ENCODE assay signal across 18 cellular contexts in genomic region chr11:65968600-65969482, GRCh38. TPM values are rescaled to one million over a fixed set of nuclear protein-coding genes. Genes with fewer than 3 reads are reported as not detected.
DNase-seq lines count a peak whose midpoint lies in the region; TF ChIP-seq lines count a peak whose summit lies in the region.
"Had no signal": no experiment of that assay in that cellular context is flagged by ENCODE, and none has a peak within 500 bp of the region (broad histone marks: within the 10 kb centered on the region; RNA-seq: fewer than 3 reads in every experiment).

No MANE protein-coding gene starts in this region.

- H3K9me3 ChIP-seq in tibial artery, result no peaks in the 10 kb centered on the region
- H3K9me3 ChIP-seq: Peyer's patch had no signal

- H3K27ac Mint-ChIP-seq in HFFc6, result peak overlapping the region; percentile 30
- peak overlapping the region; percentile 69 for H3K27ac Mint-ChIP-seq in dendritic cell treated with granulocyte-macrophage colony-stimulating factor and Interleukin-4, amounts not matched to agents 40 ng/mL and 50 ng/mL, for 4 days
- peak overlapping the region; percentile 46 for H3K27ac Mint-ChIP-seq in nephron progenitor cell

- H3K4me3 ChIP-seq in tibial artery, result no peak overlapping the region
- H3K4me3 ChIP-seq: dorsolateral prefrontal cortex, Peyer's patch had no signal

- H3K36me3 Mint-ChIP-seq in HFFc6 (ENCODE audit: low read depth) (peaks cover 38% of the 10 kb centered on the region), nephron progenitor cell (ENCODE audit: low read depth) (peaks cover 63% of the 10 kb centered on the region)
- peaks cover 95% of the 10 kb centered on the region for H3K36me3 Mint-ChIP-seq in dendritic cell treated with granulocyte-macrophage colony-stimulating factor and Interleukin-4, amounts not matched to agents 40 ng/mL and 50 ng/mL, for 4 days (ENCODE audit: low read depth)

- no peak overlapping the region for H3K27ac ChIP-seq in tibial artery
- H3K27ac ChIP-seq: dorsolateral prefrontal cortex, Peyer's patch had no signal

- H3K4me1 ChIP-seq in tibial artery, result peaks cover 0 to 9% (median 5%) of the 10 kb centered on the region in 4 donors

- H3K27me3 Mint-ChIP-seq in HFFc6 (ENCODE audit: insufficient read depth), result peaks cover 2% of the 10 kb centered on the region
- H3K27me3 Mint-ChIP-seq in dendritic cell treated with granulocyte-macrophage colony-stimulating factor and Interleukin-4, amounts not matched to agents 40 ng/mL and 50 ng/mL, for 4 days, result no peaks in the 10 kb centered on the region
- peaks cover 5% of the 10 kb centered on the region for H3K27me3 Mint-ChIP-seq in nephron progenitor cell (ENCODE audit: low read depth, poor library complexity)
- H3K27me3 Mint-ChIP-seq: activated CD4-positive, alpha-beta T cell treated with anti-CD3 and anti-CD28 coated beads for 36 hours had no signal

- H3K4me1 Mint-ChIP-seq in HFFc6 (ENCODE audit: low read depth), result peaks cover 18% of the 10 kb centered on the region
- peaks cover 36% of the 10 kb centered on the region for H3K4me1 Mint-ChIP-seq in dendritic cell treated with granulocyte-macrophage colony-stimulating factor and Interleukin-4, amounts not matched to agents 40 ng/mL and 50 ng/mL, for 4 days (ENCODE audit: low read depth)
- H3K4me1 Mint-ChIP-seq in nephron progenitor cell, result peaks cover 21% of the 10 kb centered on the region

- TF ChIP-seq CTCF in HFFc6 (IDR thresholded peaks at IDR 0.05) (no peak), nephron progenitor cell (IDR thresholded peaks at IDR 0.05) (no peak), tibial artery (IDR thresholded peaks at IDR 0.05) (no peak)

- H3K27me3 ChIP-seq in tibial artery, result no peaks in the 10 kb centered on the region
- H3K27me3 ChIP-seq: dorsolateral prefrontal cortex, Peyer's patch had no signal

- DNase-seq in AML-193 (lab: John Stamatoyannopoulos, UW) (peak; percentile 43 to 52), HFFc6 (no peak), nephron progenitor cell (no peak), tibial artery (no peak), EL (no peak), DMS114 treated with DMSO at 0.1 percent for 48 hours (lab: John Stamatoyannopoulos, UW; ENCODE audit: unreplicated experiment) (no peak)
- no peak for DNase-seq in activated CD4-positive, alpha-beta T cell treated with anti-CD3 and anti-CD28 coated beads for 48 hours
- DNase-seq: activated CD4-positive, alpha-beta T cell treated with anti-CD3 and anti-CD28 coated beads for 36 hours; DMS79 treated with DMSO at 0.1 percent for 48 hours; dorsolateral prefrontal cortex; mesenchymal stem cell; NCI-H524; nucleus accumbens; Peyer's patch; substantia nigra had no signal

- H3K4me3 Mint-ChIP-seq in HFFc6, result no peak overlapping the region
- H3K4me3 Mint-ChIP-seq in dendritic cell treated with granulocyte-macrophage colony-stimulating factor and Interleukin-4, amounts not matched to agents 40 ng/mL and 50 ng/mL, for 4 days, result no peak overlapping the region
- H3K4me3 Mint-ChIP-seq in nephron progenitor cell, result no peak overlapping the region
- H3K4me3 Mint-ChIP-seq: activated CD4-positive, alpha-beta T cell treated with anti-CD3 and anti-CD28 coated beads for 36 hours had no signal

- peaks cover 56 to 91% (median 72%) of the 10 kb centered on the region in 3 donors for H3K36me3 ChIP-seq in tibial artery

- H3K9me3 Mint-ChIP-seq in HFFc6 (no peaks in the 10 kb centered on the region), nephron progenitor cell (no peaks in the 10 kb centered on the region)
- H3K9me3 Mint-ChIP-seq in dendritic cell treated with granulocyte-macrophage colony-stimulating factor and Interleukin-4, amounts not matched to agents 40 ng/mL and 50 ng/mL, for 4 days, result no peaks in the 10 kb centered on the region

- intact Hi-C loops in dendritic cell treated with granulocyte-macrophage colony-stimulating factor and Interleukin-4, amounts not matched to agents 40 ng/mL and 50 ng/mL, for 4 days (cut with micrococcal nuclease), result no loop called here
- intact Hi-C loops in tibial artery (cut with DNase I; ENCODE audit: low total_unique reads), result no loop called here

RNA-seq across cellular contexts. Expression of gene SART1, which starts 7.3 kb away (rescaled TPM):
- total RNA-seq in HFFc6 (2021; fragmentation: NEBNext Ultra II Directional; extraction: Animal tissue kit (Norgen Biotek cat#: 25700)), result 10 to 100 TPM; 51.7 to 69.3 (median 61.0) TPM

RNA-seq across cellular contexts. Expression of gene TSGA10IP, which starts 23.6 kb away (rescaled TPM):
- total RNA-seq in HFFc6 (2021; fragmentation: NEBNext Ultra II Directional; extraction: Animal tissue kit (Norgen Biotek cat#: 25700)), result under 1 TPM in 1 of 6 experiments, not detected in 5; 0.23 TPM
- total RNA-seq: activated CD4-positive, alpha-beta T cell treated with anti-CD3 and anti-CD28 coated beads for 36 hours; astrocyte; Peyer's patch; T-helper 2 cell treated with Interferon-gamma antibody and Interleukin-4, amounts not matched to agents 100 ng/mL and 5 ng/mL, for 36 hours had no signal

RNA-seq across cellular contexts. Expression of gene EIF1AD, which starts 33.1 kb away (rescaled TPM):
- 10 to 100 TPM; 28.6 to 36.8 (median 31.7) TPM for total RNA-seq in HFFc6 (2021; fragmentation: NEBNext Ultra II Directional; extraction: Animal tissue kit (Norgen Biotek cat#: 25700))

RNA-seq across cellular contexts. Expression of gene BANF1, which starts 33.5 kb away (rescaled TPM):
- total RNA-seq in HFFc6 (2021; fragmentation: NEBNext Ultra II Directional; extraction: Animal tissue kit (Norgen Biotek cat#: 25700)), result 100 to 1,000 TPM; 257 to 337 (median 300) TPM

RNA-seq across cellular contexts. Expression of gene CST6, which starts 43.0 kb away (rescaled TPM):
- total RNA-seq in HFFc6 (2021; fragmentation: NEBNext Ultra II Directional; extraction: Animal tissue kit (Norgen Biotek cat#: 25700)), result under 1 TPM in 2 of 6 experiments, not detected in 4; 0.33 to 0.83 TPM
- total RNA-seq: activated CD4-positive, alpha-beta T cell treated with anti-CD3 and anti-CD28 coated beads for 36 hours; astrocyte; Peyer's patch; T-helper 2 cell treated with Interferon-gamma antibody and Interleukin-4, amounts not matched to agents 100 ng/mL and 5 ng/mL, for 36 hours had no signal

Comparison
In these comparisons a context has a peak if more than half of its experiments do, and no peak if none do; other contexts are left out.
1. DNase-seq: peak in AML-193 (2 of 2); none in HFFc6 (single experiment), nephron progenitor cell (single experiment), tibial artery (0 of 2), EL (single experiment), activated CD4-positive, alpha-beta T cell treated with anti-CD3 and anti-CD28 coated beads for 48 hours (single experiment) and DMS114 treated with DMSO at 0.1 percent for 48 hours (single experiment).
2. Peak in every context shown above with its lines, with median percentiles within 50 percentile points of each other: H3K27ac Mint-ChIP-seq.